Comparison of ENCODE assay signal across 15 cellular contexts in genomic region chr3:153247331-153248311, GRCh38.
DNase-seq lines count a peak whose midpoint lies in the region; ATAC-seq, FAIRE-seq and TF ChIP-seq lines count a peak whose summit lies in the region.
"Had no signal": no experiment of that assay in that cellular context is flagged by ENCODE, and none has a peak within 500 bp of the region (broad histone marks: within the 10 kb centered on the region; RNA-seq: fewer than 3 reads in every experiment).

No MANE protein-coding gene starts in this region.

- no peak for TF ChIP-seq CTCF in psoas muscle (IDR thresholded peaks at IDR 0.05)

- H3K4me3 ChIP-seq in psoas muscle = no peak overlapping the region
- H3K4me3 ChIP-seq: MG63, SK-N-MC had no signal

- H3K9me3 ChIP-seq in psoas muscle = no peaks in the 10 kb centered on the region

- DNase-seq in Ammon's horn (ENCODE audit: low spot score) (peak; percentile 7), M059J (ENCODE audit: low read depth) (peak; percentile 32), psoas muscle (no peak), HK-2 (ENCODE audit: unreplicated experiment) (no peak), hypothalamus (lab: John Stamatoyannopoulos, UW) (no peak)
- no peak for DNase-seq in stimulated activated naive CD8-positive, alpha-beta T cell treated with anti-CD3 and anti-CD28 coated beads, Interleukin-15, Interleukin-2, amounts not matched to agents 100 U/mL and 50 U/mL, for 24 hours
- DNase-seq: activated naive CD4-positive, alpha-beta T cell treated with anti-CD3 and anti-CD28 coated beads for 36 hours; central memory CD4-positive, alpha-beta T cell; DMS79 treated with DMSO at 0.1 percent for 48 hours; MG63; NCI-H2107 had no signal

- FAIRE-seq in endometrium (lab: Jason Lieb, UNC) = peak; percentile 35

- peak overlapping the region; percentile 50 for H3K27ac ChIP-seq in psoas muscle
- H3K27ac ChIP-seq: epithelial cell of prostate had no signal

- 61 to 69% (median 62%) methylated on average over 7 of the region's 7 CpGs for WGBS in psoas muscle, 3 donors

- no peaks in the 10 kb centered on the region for H3K36me3 ChIP-seq in psoas muscle (ENCODE audit: insufficient read depth in 1 of 2, low read depth in 1 of 2)
- H3K36me3 ChIP-seq: MG63 had no signal

- ATAC-seq in psoas muscle (no peak), HG03469 (IDR thresholded peaks at IDR 0.05; ENCODE audit: unreplicated experiment) (no peak)
- ATAC-seq in stimulated activated naive CD8-positive, alpha-beta T cell treated with anti-CD3 and anti-CD28 coated beads, Interleukin-15, Interleukin-2, amounts not matched to agents 100 U/mL and 50 U/mL, for 24 hours = no peak

- intact Hi-C loops in psoas muscle (cut with DNase I) = no loop called here

- H3K4me1 ChIP-seq in psoas muscle = no peaks in the 10 kb centered on the region

- peaks cover 0 to 2% (median 0%) of the 10 kb centered on the region in 3 donors for H3K27me3 ChIP-seq in psoas muscle (ENCODE audit: insufficient read depth in 3 of 3, low read length in 2 of 3)
- H3K27me3 ChIP-seq: MG63 had no signal

Comparison
In these comparisons a context has a peak if more than half of its experiments do, and no peak if none do; other contexts are left out.
1. DNase-seq: peak in Ammon's horn (single experiment) and M059J (single experiment); none in psoas muscle (0 of 2), HK-2 (single experiment), stimulated activated naive CD8-positive, alpha-beta T cell treated with anti-CD3 and anti-CD28 coated beads, Interleukin-15, Interleukin-2, amounts not matched to agents 100 U/mL and 50 U/mL, for 24 hours (single experiment) and hypothalamus (0 of 51).